19 cellular contexts compared by ENCODE assay signal in the genomic region with DNA sequence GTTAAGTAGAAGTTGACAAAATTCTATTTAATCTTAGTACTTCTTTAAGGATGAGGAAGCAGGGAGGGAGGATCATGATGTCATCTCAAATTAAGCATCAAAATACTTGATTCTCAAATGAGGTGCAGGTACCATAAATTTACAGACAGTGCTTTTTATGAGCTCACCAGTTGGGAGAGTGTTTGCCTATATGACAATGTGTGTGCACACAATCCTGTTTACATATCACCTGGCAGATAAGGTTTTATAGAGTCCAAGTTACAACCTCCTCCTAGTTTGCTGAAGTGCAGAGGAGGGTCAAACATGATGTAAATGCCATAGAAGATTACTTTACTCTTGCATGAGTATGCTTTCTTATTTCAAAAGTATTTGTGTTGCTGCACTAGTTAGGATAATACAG. TPM values are rescaled to one million over a fixed set of nuclear protein-coding genes. Genes with fewer than 3 reads are reported as not detected.
DNase-seq lines count a peak whose midpoint lies in the region; ATAC-seq and TF ChIP-seq lines count a peak whose summit lies in the region.
"Had no signal": no experiment of that assay in that cellular context is flagged by ENCODE, and none has a peak within 500 bp of the region (broad histone marks: within the 10 kb centered on the region; RNA-seq: fewer than 3 reads in every experiment).

No MANE protein-coding gene starts in this region.

- no peak overlapping the region for H3K4me3 Mint-ChIP-seq in CD14-positive monocyte
- no peak overlapping the region for H3K4me3 Mint-ChIP-seq in WTC11
- no peak overlapping the region for H3K4me3 Mint-ChIP-seq in activated naive CD4-positive, alpha-beta T cell treated with anti-CD3 and anti-CD28 coated beads for 36 hours

- no peaks in the 10 kb centered on the region for H3K9me2 ChIP-seq in SK-N-SH

- H2AFZ ChIP-seq in SK-N-SH (ENCODE audit: low read depth): no peak overlapping the region

- H3K27me3 ChIP-seq in neutrophil: no peaks in the 10 kb centered on the region
- H3K27me3 ChIP-seq in SK-N-SH (ENCODE audit: insufficient read depth): no peaks in the 10 kb centered on the region
- H3K27me3 ChIP-seq: adrenal gland, Peyer's patch had no signal

- H3K9ac ChIP-seq in SK-N-SH: no peak overlapping the region

- ATAC-seq in WTC11 (no peak), GM18519 (IDR thresholded peaks at IDR 0.05; ENCODE audit: low FRiP score, unreplicated experiment) (no peak), HG03354 (IDR thresholded peaks at IDR 0.05; ENCODE audit: poor library complexity, severe bottlenecking, unreplicated experiment) (no peak)
- ATAC-seq: stimulated activated naive CD8-positive, alpha-beta T cell treated with anti-CD3 and anti-CD28 coated beads, Interleukin-15, Interleukin-2, amounts not matched to agents 100 U/mL and 50 U/mL, for 24 hours had no signal

- H3K27ac ChIP-seq in neutrophil (peak overlapping the region; percentile 50), SK-N-SH (ENCODE audit: low read depth in 2 of 2, low read length in 1 of 2) (peak overlapping the region in 1 of 2 experiments; percentile 94; a peak in 1 of 4 replicates)
- H3K27ac ChIP-seq: adrenal gland had no signal

- peaks cover 18% of the 10 kb centered on the region for H3F3A ChIP-seq in SK-N-SH (replicated peaks; ENCODE audit: insufficient read depth)

- peaks cover 30% of the 10 kb centered on the region for H4K20me1 ChIP-seq in SK-N-SH (ENCODE audit: insufficient read depth)

- no peak overlapping the region for H3K4me3 ChIP-seq in neutrophil (ENCODE audit: low read depth in 1 of 2, low read length in 1 of 2)
- H3K4me3 ChIP-seq in SK-N-SH (ENCODE audit: low read depth in 2 of 2, low read length in 1 of 2): no peak overlapping the region
- H3K4me3 ChIP-seq: adrenal gland, Peyer's patch had no signal

- H3K27ac Mint-ChIP-seq in CD14-positive monocyte: peak overlapping the region in 6 of 7 donors; percentile 11 to 79 (median 32)
- no peak overlapping the region for H3K27ac Mint-ChIP-seq in WTC11
- H3K27ac Mint-ChIP-seq in activated naive CD4-positive, alpha-beta T cell treated with anti-CD3 and anti-CD28 coated beads for 36 hours: no peak overlapping the region

- POLR2A ChIA-PET in WTC11 (lab: Charles Lee): no interaction called here
- POLR2A ChIA-PET in SK-N-SH (lab: Yijun Ruan, JAX): no interaction called here

- no peaks in the 10 kb centered on the region for H3K9me3 ChIP-seq in neutrophil
- no peaks in the 10 kb centered on the region for H3K9me3 ChIP-seq in SK-N-SH
- H3K9me3 ChIP-seq: adrenal gland, Peyer's patch had no signal

- no peak for TF ChIP-seq RAD21 in SK-N-SH (IDR thresholded peaks at IDR 0.05; ENCODE audit: low read length)

- TF ChIP-seq EP300 in SK-N-SH (IDR thresholded peaks at IDR 0.05; ENCODE audit: borderline replicate concordance in 1 of 2, low read depth in 1 of 2, low read length in 1 of 2): no peak

- TF ChIP-seq CTCF in CD14-positive monocyte (IDR thresholded peaks at IDR 0.05) (no peak), WTC11 (IDR thresholded peaks at IDR 0.05) (no peak), neutrophil (IDR thresholded peaks at IDR 0.05) (no peak), SK-N-SH (IDR thresholded peaks at IDR 0.05) (no peak)

- H3K4me1 ChIP-seq in neutrophil (ENCODE audit: control insufficient read depth in 1 of 2, insufficient read depth in 1 of 2, low read depth in 1 of 2, low read length in 1 of 2) (peaks cover 80 to 86% of the 10 kb centered on the region in 2 experiments), SK-N-SH (ENCODE audit: control insufficient read depth in 1 of 2, insufficient read depth in 2 of 2, low read depth in 1 of 2, low read length in 1 of 2) (peaks cover 5 to 48% of the 10 kb centered on the region in 2 experiments; a peak in 3 of 4 replicates)

- H3K27me3 Mint-ChIP-seq in CD14-positive monocyte (ENCODE audit: low read depth in 3 of 3) (no peaks in the 10 kb centered on the region), WTC11 (ENCODE audit: low read depth) (peaks cover 20% of the 10 kb centered on the region)
- no peaks in the 10 kb centered on the region for H3K27me3 Mint-ChIP-seq in activated naive CD4-positive, alpha-beta T cell treated with anti-CD3 and anti-CD28 coated beads for 36 hours (ENCODE audit: low read depth)

- peaks cover 96% of the 10 kb centered on the region for H3K79me2 ChIP-seq in SK-N-SH (ENCODE audit: insufficient read depth)

- no peak overlapping the region for H3K4me2 ChIP-seq in SK-N-SH

- H3K36me3 Mint-ChIP-seq in CD14-positive monocyte (peaks cover 25 to 38% of the 10 kb centered on the region in 2 donors), WTC11 (no peaks in the 10 kb centered on the region)
- peaks cover 3% of the 10 kb centered on the region for H3K36me3 Mint-ChIP-seq in activated naive CD4-positive, alpha-beta T cell treated with anti-CD3 and anti-CD28 coated beads for 36 hours (ENCODE audit: low read depth)

- no peak for DNase-seq in CD14-positive monocyte (ENCODE audit: low spot score)
- DNase-seq in HuH-7.5 (ENCODE audit: low spot score): peak; percentile 26
- no peak for DNase-seq in WTC11 (ENCODE audit: low spot score)
- DNase-seq in SK-N-SH: no peak
- DNase-seq in activated naive CD4-positive, alpha-beta T cell treated with anti-CD3 and anti-CD28 coated beads for 36 hours: no peak
- DNase-seq: activated CD4-positive, alpha-beta T cell treated with anti-CD3 and anti-CD28 coated beads, Interleukin-2, amount 50 U/mL, for 4 hours; adrenal gland; central memory CD4-positive, alpha-beta T cell; COR-L47; GDM1; H7; left ventricle myocardium superior; NCI-H2081 treated with DMSO at 0.1 percent for 48 hours; NCI-H82; Peyer's patch; stimulated activated naive CD8-positive, alpha-beta T cell treated with anti-CD3 and anti-CD28 coated beads, Interleukin-15, Interleukin-2, amounts not matched to agents 100 U/mL and 50 U/mL, for 24 hours had no signal

- H3K36me3 ChIP-seq in neutrophil (no peaks in the 10 kb centered on the region), SK-N-SH (replicated peaks in 1 of 2; ENCODE audit: control insufficient read depth in 1 of 2, insufficient read depth in 2 of 2, low read length in 1 of 2) (peaks cover 8 to 25% of the 10 kb centered on the region in 2 experiments)
- H3K36me3 ChIP-seq: adrenal gland, Peyer's patch had no signal

- CTCF ChIA-PET in WTC11 (lab: Charles Lee) (no interaction called here), SK-N-SH (lab: Yijun Ruan, JAX) (interaction anchor here (1.4 to 2.3 kb wide), 2 partner anchors 8 to 423 kb away, joined by 3 to 9 read pairs; no protein-coding TSS in a partner anchor)
- CTCF ChIA-PET in activated naive CD4-positive, alpha-beta T cell treated with anti-CD3 and anti-CD28 coated beads for 36 hours (lab: Charles Lee): interaction anchor here (0.5 to 1.4 kb wide), 5 partner anchors 14 to 244 kb away, joined by 3 to 5 read pairs (median 3); no protein-coding TSS in a partner anchor

- H3K9me3 Mint-ChIP-seq in CD14-positive monocyte (no peaks in the 10 kb centered on the region), WTC11 (no peaks in the 10 kb centered on the region)
- H3K9me3 Mint-ChIP-seq in activated naive CD4-positive, alpha-beta T cell treated with anti-CD3 and anti-CD28 coated beads for 36 hours: no peaks in the 10 kb centered on the region

- H3K4me1 Mint-ChIP-seq in CD14-positive monocyte: peaks cover 76% of the 10 kb centered on the region
- H3K4me1 Mint-ChIP-seq in WTC11: peaks cover 52% of the 10 kb centered on the region
- H3K4me1 Mint-ChIP-seq in activated naive CD4-positive, alpha-beta T cell treated with anti-CD3 and anti-CD28 coated beads for 36 hours (ENCODE audit: low read depth): peaks cover 51% of the 10 kb centered on the region

- intact Hi-C loops in CD14-positive monocyte (cut with micrococcal nuclease): loop anchor here in 1 of 2 donors (5.0 kb wide), 1 partner anchor 168 kb away; no protein-coding TSS in a partner anchor
- intact Hi-C loops in activated naive CD4-positive, alpha-beta T cell treated with anti-CD3 and anti-CD28 coated beads for 36 hours (cut with micrococcal nuclease): no loop called here

TF ChIP-seq in WTC11, 78 proteins besides CTCF, POLR2A, EP300 and RAD21 (continues in another document):
- TF ChIP-seq ESRRA (CRISPR knock-in tag; IDR thresholded peaks at IDR 0.05; ENCODE audit: borderline replicate concordance) (no peak), TP53 (CRISPR knock-in tag; IDR thresholded peaks at IDR 0.05) (no peak), FOXJ3 (CRISPR knock-in tag; IDR thresholded peaks at IDR 0.05; ENCODE audit: borderline replicate concordance) (no peak)
- TF ChIP-seq, protein P1, sequence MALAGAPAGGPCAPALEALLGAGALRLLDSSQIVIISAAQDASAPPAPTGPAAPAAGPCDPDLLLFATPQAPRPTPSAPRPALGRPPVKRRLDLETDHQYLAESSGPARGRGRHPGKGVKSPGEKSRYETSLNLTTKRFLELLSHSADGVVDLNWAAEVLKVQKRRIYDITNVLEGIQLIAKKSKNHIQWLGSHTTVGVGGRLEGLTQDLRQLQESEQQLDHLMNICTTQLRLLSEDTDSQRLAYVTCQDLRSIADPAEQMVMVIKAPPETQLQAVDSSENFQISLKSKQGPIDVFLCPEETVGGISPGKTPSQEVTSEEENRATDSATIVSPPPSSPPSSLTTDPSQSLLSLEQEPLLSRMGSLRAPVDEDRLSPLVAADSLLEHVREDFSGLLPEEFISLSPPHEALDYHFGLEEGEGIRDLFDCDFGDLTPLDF (CRISPR knock-in tag; IDR thresholded peaks at IDR 0.05): no peak

TF ChIP-seq in SK-N-SH, 30 proteins besides CTCF, POLR2A, EP300 and RAD21 (continues in another document):
- TF ChIP-seq MEF2A (IDR thresholded peaks at IDR 0.05; ENCODE audit: borderline replicate concordance, low read depth): no peak
- no peak for TF ChIP-seq FOXM1 (IDR thresholded peaks at IDR 0.05; ENCODE audit: low read depth)
- TF ChIP-seq JUND (IDR thresholded peaks at IDR 0.05): no peak
- TF ChIP-seq NRF1 (IDR thresholded peaks at IDR 0.05; ENCODE audit: low read depth, low read length): no peak
- TF ChIP-seq GABPA (IDR thresholded peaks at IDR 0.05; ENCODE audit: low read depth): no peak
- TF ChIP-seq TAF1 (IDR thresholded peaks at IDR 0.05; ENCODE audit: borderline replicate concordance, low read depth, low read length): no peak
- TF ChIP-seq ELF1 (IDR thresholded peaks at IDR 0.05): no peak
- TF ChIP-seq TCF12 (IDR thresholded peaks at IDR 0.05): no peak

RNA-seq across cellular contexts. Expression of a gene that starts 6.4 kb away (rescaled TPM):
- polyA plus RNA-seq in CD14-positive monocyte (10 to 100 TPM in 1 of 2 donors, 1 to 10 TPM in 1; 8.8 to 10.9 TPM), SK-N-SH (2012; rRNA removed) (7.9 and 8.1 TPM in 2 replicates)
- 7.5 to 8.8 TPM (median 8.1 TPM) in 3 replicates for total RNA-seq in WTC11 (2021)
- polyA plus RNA-seq in SK-N-SH (2012; cell fraction: cytosol; rRNA removed): 5.4 and 5.9 TPM in 2 replicates
- 15.5 and 24.6 TPM in 2 replicates for polyA plus RNA-seq in SK-N-SH (2012; cell fraction: nucleus; rRNA removed)
- total RNA-seq in activated naive CD4-positive, alpha-beta T cell treated with anti-CD3 and anti-CD28 coated beads for 36 hours: 10 to 100 TPM in 1 of 2 experiments, 1 to 10 TPM in 1; 9.4 to 12.7 TPM

Comparison
In these comparisons a context has a peak if more than half of its experiments do, and no peak if none do; other contexts are left out.
1. H3K27ac Mint-ChIP-seq: peak in CD14-positive monocyte (6 of 7); none in WTC11 (single experiment) and activated naive CD4-positive, alpha-beta T cell treated with anti-CD3 and anti-CD28 coated beads for 36 hours (single experiment).